ENCODE assay signal across 30 cellular contexts in the genomic region with DNA sequence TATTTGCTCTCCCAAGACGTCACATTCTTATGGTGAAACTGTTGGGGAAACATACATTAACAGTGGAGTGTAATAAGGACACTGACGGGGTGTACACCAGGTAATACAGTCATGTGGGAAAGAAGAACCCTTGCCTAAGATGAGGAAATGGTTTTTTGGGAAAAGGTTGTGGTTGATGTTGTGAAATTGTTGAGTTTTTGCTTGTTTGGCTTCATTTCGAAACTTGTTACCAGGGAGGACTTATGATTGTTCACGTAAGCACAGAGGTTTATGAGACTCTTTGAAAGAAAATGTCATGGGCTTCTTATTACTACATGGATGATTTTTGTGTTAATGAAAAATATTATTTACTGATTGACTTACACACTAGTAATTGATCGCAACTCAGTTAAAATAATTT. TPM values are rescaled to one million over a fixed set of nuclear protein-coding genes. Genes with fewer than 3 reads are reported as not detected.
"Had no signal": no experiment of that assay in that cellular context is flagged by ENCODE, and none has a peak within 500 bp of the region (broad histone marks: within the 10 kb centered on the region; RNA-seq: fewer than 3 reads in every experiment).

No MANE protein-coding gene starts in this region.

- H3K4me1 ChIP-seq: adrenal gland, body of pancreas, gastrocnemius medialis, left ventricle myocardium inferior, right atrium auricular region, stomach, suprapubic skin, tibial artery, upper lobe of right lung had no signal

- H3K9me3 ChIP-seq: adrenal gland, body of pancreas, gastrocnemius medialis, left ventricle myocardium inferior, mucosa of descending colon, right atrium auricular region, stomach, suprapubic skin, tibial artery, upper lobe of right lung had no signal

- H3K27ac ChIP-seq: adrenal gland, body of pancreas, coronary artery, dorsolateral prefrontal cortex, gastrocnemius medialis, left ventricle myocardium inferior, right atrium auricular region, stomach, suprapubic skin, tibial artery, upper lobe of right lung had no signal

- H3K36me3 ChIP-seq: adrenal gland, gastrocnemius medialis, left ventricle myocardium inferior, right atrium auricular region, stomach, suprapubic skin, tibial artery, upper lobe of right lung had no signal

- DNase-seq: activated CD4-positive, alpha-beta T cell treated with anti-CD3 and anti-CD28 coated beads for 36 hours; activated CD4-positive, CD25-positive, alpha-beta regulatory T cell; activated naive CD4-positive, alpha-beta T cell treated with Interleukin-2 at 50 U/mL for 16 hours; activated T-cell treated with anti-CD3 and anti-CD28 coated beads for 4 hours; activated T-cell treated with anti-CD3 and anti-CD28 coated beads, Interleukin-2, amount 50 U/mL, for 72 hours; adrenal gland; aorta; body of pancreas; dorsolateral prefrontal cortex; effector memory CD4-positive, alpha-beta T cell; gastrocnemius medialis; glutamatergic neuron; islet precursor cell; left ventricle myocardium inferior; mucosa of descending colon; stimulated activated CD4-positive, alpha-beta T cell treated with anti-CD3 and anti-CD28 coated beads, Interleukin-15, amount 100 ng/mL, for 24 hours; stimulated activated CD4-positive, alpha-beta T cell treated with anti-CD3 and anti-CD28 coated beads, Interleukin-2, amount 100 ng/mL, for 24 hours; stimulated activated naive B cell treated with anti-CD40 and anti-IgM and Interleukin-4, amounts not matched to agents 10 μg/mL and 1 μg/mL and 100 μg/mL, for 72 hours; stomach; tibial artery; upper lobe of right lung had no signal

- ATAC-seq: activated CD4-positive, alpha-beta T cell treated with anti-CD3 and anti-CD28 coated beads for 36 hours; activated T-cell treated with anti-CD3 and anti-CD28 coated beads, Interleukin-2, amount 50 U/mL, for 72 hours; body of pancreas; gastrocnemius medialis; mucosa of descending colon; natural killer cell treated with Interleukin-12 subunit alpha and Interleukin-12 subunit beta and Interleukin-15 and Interleukin-18, amount 100 ng/mL, for 72 hours; stimulated activated naive B cell treated with anti-CD40 and anti-IgM and Interleukin-4, amounts not matched to agents 10 μg/mL and 1 μg/mL and 100 μg/mL, for 72 hours; upper lobe of right lung had no signal

- H3K27me3 ChIP-seq: adrenal gland, body of pancreas, dorsolateral prefrontal cortex, gastrocnemius medialis, right atrium auricular region, stomach, suprapubic skin, tibial artery, upper lobe of right lung had no signal

- H3K4me3 ChIP-seq: adrenal gland, body of pancreas, coronary artery, dorsolateral prefrontal cortex, gastrocnemius medialis, left ventricle myocardium inferior, lung, mucosa of descending colon, right atrium auricular region, stomach, suprapubic skin, tibial artery, upper lobe of right lung had no signal

RNA-seq across cellular contexts. Expression of gene ANO3, which starts 16.8 kb away (rescaled TPM):
- total RNA-seq: activated CD4-positive, alpha-beta T cell treated with anti-CD3 and anti-CD28 coated beads for 36 hours; activated T-cell treated with anti-CD3 and anti-CD28 coated beads, Interleukin-2, amount 50 U/mL, for 72 hours; cardiac septum; endothelial cell of umbilical vein; left ventricle myocardium inferior; myocyte; natural killer cell treated with Interleukin-12 subunit alpha and Interleukin-12 subunit beta and Interleukin-15 and Interleukin-18, amount 100 ng/mL, for 72 hours; pulmonary artery endothelial cell had no signal
